9 cellular contexts compared by ENCODE assay signal in genomic region chr11:69760319-69760718, GRCh38. TPM values are rescaled to one million over a fixed set of nuclear protein-coding genes. Genes with fewer than 3 reads are reported as not detected.
"Had no signal": no experiment of that assay in that cellular context is flagged by ENCODE, and none has a peak within 500 bp of the region (broad histone marks: within the 10 kb centered on the region; RNA-seq: fewer than 3 reads in every experiment).

No MANE protein-coding gene starts in this region.

- H3K9ac ChIP-seq: GM23248 had no signal

- H2AFZ ChIP-seq: GM23248 had no signal

- H3K4me1 ChIP-seq: HAP-1 had no signal

- H3K36me3 ChIP-seq: HAP-1 had no signal

- H3K9me3 ChIP-seq: HAP-1 had no signal

- DNase-seq: GM23248, GOT3, H7, HFFc6 had no signal

- ATAC-seq: HCT116, K562 had no signal

- H3K4me3 ChIP-seq: GM23248, HAP-1, K562 had no signal

- H3K27ac ChIP-seq: GM23248 had no signal

RNA-seq across cellular contexts. Expression of gene FGF4, which starts 14.8 kb away (rescaled TPM):
- total RNA-seq: GM23248, HFFc6, HT-29, K562 had no signal
- polyA plus RNA-seq: GM23248, K562 had no signal

RNA-seq across cellular contexts. Expression of gene FGF19, which starts 56.5 kb away (rescaled TPM):
- total RNA-seq: GM23248, HFFc6 had no signal
- polyA plus RNA-seq: GM23248, K562 had no signal

RNA-seq across cellular contexts. Expression of gene FGF3, which starts 58.9 kb away (rescaled TPM):
- total RNA-seq: GM23248, H4, H7, HFFc6, K562 had no signal
- polyA plus RNA-seq: GM23248, K562 had no signal
